ENCODE assay signal across 16 cellular contexts in the genomic region with DNA sequence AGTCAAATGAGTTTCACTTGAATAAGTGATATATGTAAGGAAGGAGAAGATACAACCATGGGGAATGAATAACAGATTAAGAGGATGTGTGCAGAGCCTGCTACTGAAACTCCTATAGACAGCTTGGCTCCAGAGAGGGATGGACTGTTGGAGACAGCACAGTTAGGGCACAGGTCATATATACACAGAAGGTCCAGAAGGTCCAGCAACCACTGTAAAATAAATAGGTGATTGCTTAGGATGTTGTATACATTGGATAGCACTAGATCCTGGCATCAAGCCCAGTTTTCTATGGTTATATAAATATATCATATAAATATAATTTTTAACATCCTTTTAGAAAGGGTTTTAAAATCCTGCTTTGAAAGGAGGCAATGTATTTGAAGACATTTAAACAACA. TPM values are rescaled to one million over a fixed set of nuclear protein-coding genes. Genes with fewer than 3 reads are reported as not detected.
DNase-seq lines count a peak whose midpoint lies in the region; ATAC-seq and TF ChIP-seq lines count a peak whose summit lies in the region.
"Had no signal": no experiment of that assay in that cellular context is flagged by ENCODE, and none has a peak within 500 bp of the region (broad histone marks: within the 10 kb centered on the region; RNA-seq: fewer than 3 reads in every experiment).

No MANE protein-coding gene starts in this region.

- H3K36me3 ChIP-seq in mucosa of descending colon (ENCODE audit: low read depth) (no peaks in the 10 kb centered on the region), mammary epithelial cell (ENCODE audit: insufficient read depth, low read length) (no peaks in the 10 kb centered on the region)
- H3K36me3 ChIP-seq: BE2C had no signal

- TF ChIP-seq CTCF in fibroblast of villous mesenchyme (IDR thresholded peaks at IDR 0.05; ENCODE audit: insufficient read depth, low read depth, low read length) = no peak
- no peak for TF ChIP-seq CTCF in mucosa of descending colon (IDR thresholded peaks at IDR 0.05)
- no peak for TF ChIP-seq CTCF in mammary epithelial cell (conservative IDR thresholded peaks at IDR 0.05 in 1 of 2, IDR thresholded peaks at IDR 0.05 in 1 of 2; ENCODE audit: extremely low read depth in 1 of 2, insufficient read depth in 1 of 2, low read depth in 1 of 2, low read length in 2 of 2)

- H3K27me3 ChIP-seq in mammary epithelial cell (ENCODE audit: insufficient read depth, low read length) = no peaks in the 10 kb centered on the region
- H3K27me3 ChIP-seq: BE2C had no signal

- H3K4me1 ChIP-seq in mucosa of descending colon (ENCODE audit: low read depth) (no peaks in the 10 kb centered on the region), mammary epithelial cell (ENCODE audit: insufficient read depth, low read length) (no peaks in the 10 kb centered on the region)
- H3K4me1 ChIP-seq: BE2C had no signal

- DNase-seq in NCI-H69 (lab: John Stamatoyannopoulos, UW) (peak; percentile 75), fibroblast of villous mesenchyme (ENCODE audit: low read depth) (peak; percentile 17), mucosa of descending colon (peak in 1 of 3 donors; percentile 16), mammary epithelial cell (no peak)
- DNase-seq in stimulated activated naive CD4-positive, alpha-beta T cell (lab: John Stamatoyannopoulos, UW) = no peak
- DNase-seq: ACHN; BE2C; C1 segment of cervical spinal cord; CD4-positive, CD25-positive, alpha-beta regulatory T cell; CD8-positive, alpha-beta memory T cell; COR-L47; DMS 273 treated with DMSO at 0.1 percent for 48 hours; DMS53 had no signal

- H3K9me3 ChIP-seq in mucosa of descending colon (no peaks in the 10 kb centered on the region), mammary epithelial cell (replicated peaks; ENCODE audit: insufficient read depth, low read length) (no peaks in the 10 kb centered on the region)
- H3K9me3 ChIP-seq: BE2C had no signal

- in situ Hi-C loops in mammary epithelial cell (cut with MboI; ENCODE audit: low sequenced_read_pairs in 2 of 2) = no loop called here

- no peak overlapping the region for H2AFZ ChIP-seq in mammary epithelial cell (ENCODE audit: low read depth, low read length)
- H2AFZ ChIP-seq: GM23338 had no signal

- CTCF ChIA-PET in mammary epithelial cell (lab: Charles Lee; ENCODE audit: low non-redundant PET) = no interaction called here

- intact Hi-C loops in mucosa of descending colon (cut with DNase I, micrococcal nuclease) = no loop called here
- intact Hi-C loops in mammary epithelial cell (cut with micrococcal nuclease) = no loop called here

- H3K79me2 ChIP-seq in mammary epithelial cell (ENCODE audit: insufficient read depth, low read length) = no peaks in the 10 kb centered on the region

- dilution Hi-C loops in mammary epithelial cell (cut with HindIII; ENCODE audit: low sequenced_read_pairs) = no loop called here

- no peak overlapping the region for H3K4me2 ChIP-seq in mammary epithelial cell (ENCODE audit: insufficient read depth, low read depth, low read length)
- H3K4me2 ChIP-seq: GM23338 had no signal

- no TSS peak for BruUV-seq in mammary epithelial cell (replicated peaks; lab: Mats Ljungman, UMichigan)

- no peak overlapping the region for H3K27ac ChIP-seq in mammary epithelial cell (ENCODE audit: insufficient read depth, low read depth, low read length)

- ATAC-seq in mucosa of descending colon (peak; percentile 77), GM21360 (IDR thresholded peaks at IDR 0.05; ENCODE audit: unreplicated experiment) (no peak)
- ATAC-seq: GM23338, HCT116 had no signal

- H4K20me1 ChIP-seq in mammary epithelial cell (ENCODE audit: insufficient read depth, low read length) = no peaks in the 10 kb centered on the region

- H3K4me3 ChIP-seq in fibroblast of villous mesenchyme (ENCODE audit: low read depth, low read length) = no peak overlapping the region
- no peak overlapping the region for H3K4me3 ChIP-seq in mucosa of descending colon
- no peak overlapping the region for H3K4me3 ChIP-seq in mammary epithelial cell (replicated peaks in 1 of 3; ENCODE audit: insufficient read depth in 1 of 3, low read depth in 2 of 3, low read length in 3 of 3)
- H3K4me3 ChIP-seq: GM23338 had no signal

- H3K9ac ChIP-seq in mammary epithelial cell (ENCODE audit: insufficient read depth, low read length) = no peak overlapping the region

RNA-seq across cellular contexts. Expression of a gene that starts 20.9 kb away (rescaled TPM):
- total RNA-seq in fibroblast of villous mesenchyme (3.5 and 5.2 TPM in 2 replicates), mucosa of descending colon (1 to 10 TPM in 2 of 3 donors, under 1 TPM in 1; 0.43 to 5.5 (median 1.1) TPM), mammary epithelial cell (10 to 100 TPM in 1 of 2 donors, 1 to 10 TPM in 1; 4.8 to 20.0 TPM)
- polyA plus RNA-seq in mammary epithelial cell = 0.63 TPM
- polyA minus RNA-seq in mammary epithelial cell = not detected

Comparison
In these comparisons a context has a peak if more than half of its experiments do, and no peak if none do; other contexts are left out.
1. DNase-seq: peak in NCI-H69 (single experiment) and fibroblast of villous mesenchyme (single experiment); none in mammary epithelial cell (single experiment) and stimulated activated naive CD4-positive, alpha-beta T cell (0 of 6).